Comparison of ENCODE assay signal across 8 cellular contexts in the genomic region with DNA sequence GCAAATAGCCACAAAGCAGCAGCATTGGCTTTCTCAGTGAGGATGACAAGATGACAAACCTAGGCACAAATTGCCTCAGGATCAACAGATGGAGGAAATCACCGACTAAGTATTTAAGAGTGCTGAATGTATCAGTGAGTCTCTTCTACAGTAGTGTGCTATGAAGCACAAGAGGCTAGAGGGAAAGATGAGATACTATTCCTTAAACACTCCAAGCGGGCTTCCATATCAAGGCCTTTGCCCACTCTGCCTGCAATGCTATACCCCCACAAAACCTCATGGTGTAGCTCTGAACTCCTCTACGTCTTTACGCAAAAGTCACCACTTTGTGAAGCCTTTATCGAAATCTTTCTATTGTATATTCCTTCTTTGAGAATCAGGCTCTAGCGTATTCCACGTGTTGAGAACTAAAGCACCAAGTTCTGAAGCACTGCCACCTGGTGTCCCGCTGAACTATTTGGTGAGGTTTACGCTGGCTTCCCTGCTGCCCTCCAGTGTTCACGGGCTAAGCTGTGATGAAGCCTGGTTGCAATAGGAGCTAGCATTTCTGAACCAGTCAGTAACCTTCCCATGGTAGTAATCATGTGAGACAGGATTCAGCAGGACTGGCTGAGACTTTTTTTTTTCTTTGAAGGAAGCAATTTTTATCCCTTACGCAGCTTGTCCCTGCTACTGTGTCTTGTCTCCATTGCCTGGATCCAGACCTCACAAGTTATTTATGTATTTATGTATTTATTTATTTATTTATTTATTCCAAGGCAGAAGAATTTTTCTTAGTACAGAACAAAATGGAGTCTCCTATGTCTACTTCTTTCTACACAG.
DNase-seq lines count a peak whose midpoint lies in the region; ATAC-seq, FAIRE-seq and TF ChIP-seq lines count a peak whose summit lies in the region.

No MANE protein-coding gene starts in this region.

- no peaks in the 10 kb centered on the region for H3F3A ChIP-seq in SU-DHL-6 (ENCODE audit: insufficient read depth)

- no peaks in the 10 kb centered on the region for H3K27me3 ChIP-seq in SU-DHL-6 (ENCODE audit: low read length)

- no peaks in the 10 kb centered on the region for H3K79me2 ChIP-seq in SU-DHL-6 (ENCODE audit: insufficient read depth, low read length)

- no peaks in the 10 kb centered on the region for H3K36me3 ChIP-seq in SU-DHL-6 (ENCODE audit: low read length)

- no peaks in the 10 kb centered on the region for H3K9me3 ChIP-seq in SU-DHL-6 (ENCODE audit: insufficient read depth, low read length)

- no peak overlapping the region for H3K27ac ChIP-seq in SU-DHL-6 (ENCODE audit: low read depth, low read length)

- DNase-seq in CD1c-positive myeloid dendritic cell (ENCODE audit: extremely low spot score) = peak; percentile 39
- peak; percentile 51 for DNase-seq in astrocyte of the spinal cord (ENCODE audit: low read depth, low spot score)
- peak; percentile 90 for DNase-seq in islet precursor cell
- peak; percentile 50 for DNase-seq in stimulated activated CD4-positive, alpha-beta T cell treated with anti-CD3 and anti-CD28 coated beads, Interleukin-2, amount 100 ng/mL, for 24 hours
- DNase-seq in frontal cortex (ENCODE audit: low spot score in 2 of 2) = no peak

- in situ Hi-C loops in astrocyte of the spinal cord (cut with HindIII; ENCODE audit: low sequenced_read_pairs) = no loop called here

- no peak overlapping the region for H2AFZ ChIP-seq in SU-DHL-6 (ENCODE audit: low read depth, low read length, severe bottlenecking)

- H3K9ac ChIP-seq in SU-DHL-6 (ENCODE audit: low read length) = no peak overlapping the region

- no peak overlapping the region for H3K4me3 ChIP-seq in SU-DHL-6 (ENCODE audit: insufficient read depth, low read length, poor library complexity, severe bottlenecking)
- no peak overlapping the region for H3K4me3 ChIP-seq in astrocyte of the spinal cord (ENCODE audit: low read depth, low read length)

- H4K20me1 ChIP-seq in SU-DHL-6 (ENCODE audit: low read depth, low read length) = no peaks in the 10 kb centered on the region

- no peak for FAIRE-seq in frontal cortex (lab: Jason Lieb, UNC)

- no peak overlapping the region for H3K4me2 ChIP-seq in SU-DHL-6 (ENCODE audit: low read depth, low read length, poor library complexity, severe bottlenecking)

- H3K9me2 ChIP-seq in SU-DHL-6 (replicated peaks; ENCODE audit: insufficient read depth, low read length) = no peaks in the 10 kb centered on the region

- TF ChIP-seq CTCF in SU-DHL-6 (IDR thresholded peaks at IDR 0.05; ENCODE audit: insufficient read depth, low read length, poor library complexity, severe bottlenecking) = peak; percentile 45
- peak; percentile 67 for TF ChIP-seq CTCF in astrocyte of the spinal cord (IDR thresholded peaks at IDR 0.05; ENCODE audit: low read depth, low read length)

- ATAC-seq in GM18868 (IDR thresholded peaks at IDR 0.05; ENCODE audit: unreplicated experiment) (peak; percentile 86), HG03565 (IDR thresholded peaks at IDR 0.05; ENCODE audit: unreplicated experiment) (peak; percentile 75)

Comparison
In these comparisons a context has a peak if more than half of its experiments do, and no peak if none do; other contexts are left out.
1. DNase-seq: peak in CD1c-positive myeloid dendritic cell (single experiment), astrocyte of the spinal cord (single experiment), islet precursor cell (single experiment) and stimulated activated CD4-positive, alpha-beta T cell treated with anti-CD3 and anti-CD28 coated beads, Interleukin-2, amount 100 ng/mL, for 24 hours (2 of 2); none in frontal cortex (0 of 2).